16 cellular contexts compared by ENCODE assay signal in genomic region chr7:103990991-103991390, GRCh38.
DNase-seq lines count a peak whose midpoint lies in the region; ATAC-seq lines count a peak whose summit lies in the region.
"Had no signal": no experiment of that assay in that cellular context is flagged by ENCODE, and none has a peak within 500 bp of the region (broad histone marks: within the 10 kb centered on the region; RNA-seq: fewer than 3 reads in every experiment).

No MANE protein-coding gene starts in this region.

- no peak for ATAC-seq in HG02763 (IDR thresholded peaks at IDR 0.05; ENCODE audit: unreplicated experiment)
- ATAC-seq in HG03045 (IDR thresholded peaks at IDR 0.05; ENCODE audit: unreplicated experiment), result no peak
- ATAC-seq: activated T-cell treated with anti-CD3 and anti-CD28 coated beads, Interleukin-2, amount 50 U/mL, for 72 hours; natural killer cell had no signal

- DNase-seq in NCI-H2227 (lab: John Stamatoyannopoulos, UW; ENCODE audit: unreplicated experiment), result peak; percentile 21
- no peak for DNase-seq in NCI-H2227 treated with DMSO at 0.1 percent for 48 hours (lab: John Stamatoyannopoulos, UW)
- DNase-seq in NCI-H69 (lab: John Stamatoyannopoulos, UW), result peak; percentile 58
- DNase-seq in cerebellar nuclear complex (lab: John Stamatoyannopoulos, UW), result peak; percentile 21 to 55
- DNase-seq in retina, result peak; percentile 40
- DNase-seq in GM19240 (ENCODE audit: insufficient read length, low spot score), result no peak
- DNase-seq: activated T-cell treated with anti-CD3 and anti-CD28 coated beads, Interleukin-2, amount 50 U/mL, for 72 hours; DND-41; effector memory CD4-positive, alpha-beta T cell; HFFc6; mammary epithelial cell; natural killer cell; stomach; T-helper 1 cell had no signal

Comparison
In these comparisons a context has a peak if more than half of its experiments do, and no peak if none do; other contexts are left out.
1. DNase-seq: peak in NCI-H2227 (single experiment), NCI-H69 (single experiment), cerebellar nuclear complex (2 of 2) and retina (single experiment); none in NCI-H2227 treated with DMSO at 0.1 percent for 48 hours (single experiment) and GM19240 (single experiment).